Comparison of ENCODE assay signal across 8 cellular contexts in the genomic region with DNA sequence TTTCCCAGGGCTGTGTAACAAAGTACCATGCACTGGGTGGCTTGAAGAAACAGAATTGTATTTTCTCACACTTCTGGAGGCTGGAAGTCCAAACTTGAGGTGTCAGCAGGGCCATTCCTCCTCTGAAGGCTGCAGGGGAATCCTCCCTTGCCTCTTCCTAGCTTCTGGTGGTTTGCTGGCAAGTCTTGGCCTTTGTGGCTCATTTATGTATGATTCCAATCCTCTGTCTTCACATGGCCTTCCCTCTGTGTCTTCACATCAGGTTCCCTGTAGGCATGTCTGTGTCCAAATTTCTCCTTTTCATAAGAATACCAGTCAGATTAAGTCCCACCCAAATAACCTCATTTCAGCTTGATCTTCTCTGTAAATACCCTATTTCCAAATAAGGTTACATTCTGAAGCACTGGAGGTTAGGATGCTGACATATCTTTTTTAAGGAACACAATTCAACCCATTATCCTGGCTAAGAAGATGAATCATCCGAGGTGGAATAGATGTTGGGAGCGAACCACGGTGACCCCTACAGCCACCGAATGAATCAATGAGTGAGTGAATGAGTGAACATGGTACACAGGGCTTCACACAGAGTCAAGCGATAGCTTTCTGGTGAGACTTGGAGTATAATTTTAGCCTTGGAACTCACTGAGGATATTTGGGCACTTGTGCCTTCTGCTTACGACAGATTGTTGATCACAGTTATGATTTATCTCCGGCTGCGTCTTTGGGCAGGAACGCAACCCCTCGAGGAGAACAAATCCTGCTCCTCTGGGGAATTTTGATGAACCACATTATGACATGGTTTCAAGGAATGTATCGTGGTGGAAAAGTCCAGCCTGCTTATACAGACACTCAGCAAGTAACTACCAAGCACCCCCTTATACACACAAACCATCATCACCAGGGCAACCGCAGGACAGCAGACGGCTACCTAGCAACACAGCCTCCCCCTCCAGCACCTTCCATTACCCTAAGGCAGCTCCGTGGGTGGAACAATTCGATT. TPM values are rescaled to one million over a fixed set of nuclear protein-coding genes. Genes with fewer than 3 reads are reported as not detected.
A peak's percentile ranks its signal among the peaks of the same experiment; 100 is the strongest.
DNase-seq lines count a peak whose midpoint lies in the region; ATAC-seq and TF ChIP-seq lines count a peak whose summit lies in the region.

No MANE protein-coding gene starts in this region.

- H3K4me1 Mint-ChIP-seq in neural progenitor cell = peaks cover 25% of the 10 kb centered on the region
- H3K4me1 Mint-ChIP-seq in stimulated activated effector memory CD8-positive, alpha-beta T cell treated with anti-CD3 and anti-CD28 coated beads, Interleukin-12 subunit alpha, Interleukin-12 subunit beta, amount 100 ng/mL, for 72 hours = peaks cover 15% of the 10 kb centered on the region
- peaks cover 6 to 7% of the 10 kb centered on the region in 2 donors for H3K4me1 Mint-ChIP-seq in effector memory CD8-positive, alpha-beta T cell (ENCODE audit: low read depth in 2 of 2)

- no peak overlapping the region for H3K9ac ChIP-seq in neural progenitor cell

- H3K27ac Mint-ChIP-seq in neural progenitor cell = peak overlapping the region; percentile 90
- H3K27ac Mint-ChIP-seq in stimulated activated effector memory CD8-positive, alpha-beta T cell treated with anti-CD3 and anti-CD28 coated beads, Interleukin-12 subunit alpha, Interleukin-12 subunit beta, amount 100 ng/mL, for 72 hours = no peak overlapping the region
- no peak overlapping the region for H3K27ac Mint-ChIP-seq in effector memory CD8-positive, alpha-beta T cell

- POLR2A ChIA-PET in HEK293T (lab: Yijun Ruan, JAX) = interaction anchor here (1.0 kb wide), 1 partner anchor 11 kb away, joined by 3 read pairs; no protein-coding TSS in a partner anchor

- no peaks in the 10 kb centered on the region for H3K4me1 ChIP-seq in neural progenitor cell

- H3K9me3 Mint-ChIP-seq in neural progenitor cell = no peaks in the 10 kb centered on the region
- H3K9me3 Mint-ChIP-seq in stimulated activated effector memory CD8-positive, alpha-beta T cell treated with anti-CD3 and anti-CD28 coated beads, Interleukin-12 subunit alpha, Interleukin-12 subunit beta, amount 100 ng/mL, for 72 hours = no peaks in the 10 kb centered on the region
- H3K9me3 Mint-ChIP-seq in effector memory CD8-positive, alpha-beta T cell = no peaks in the 10 kb centered on the region

- H3K4me2 ChIP-seq in neural progenitor cell = no peak overlapping the region

- no peaks in the 10 kb centered on the region for H4K20me1 ChIP-seq in neural progenitor cell (ENCODE audit: low read depth)

- H3K9me3 ChIP-seq in neural progenitor cell (ENCODE audit: low read depth) = no peaks in the 10 kb centered on the region

- DNase-seq in AG08395 (ENCODE audit: low spot score) (peak; percentile 96), NCI-H748 (lab: John Stamatoyannopoulos, UW; ENCODE audit: unreplicated experiment) (peak; percentile 75), epidermal melanocyte (ENCODE audit: insufficient read length, low spot score) (peak; percentile 63), neural progenitor cell (ENCODE audit: low spot score) (no peak), HEK293T (ENCODE audit: extremely low spot score) (no peak)
- DNase-seq in stimulated activated effector memory CD8-positive, alpha-beta T cell treated with anti-CD3 and anti-CD28 coated beads, Interleukin-12 subunit alpha, Interleukin-12 subunit beta, amount 100 ng/mL, for 72 hours (ENCODE audit: low spot score in 2 of 2) = no peak
- DNase-seq in effector memory CD8-positive, alpha-beta T cell = no peak

- no peaks in the 10 kb centered on the region for H3K79me2 ChIP-seq in neural progenitor cell (ENCODE audit: low read depth)

- no peaks in the 10 kb centered on the region for H3K36me3 Mint-ChIP-seq in neural progenitor cell
- H3K36me3 Mint-ChIP-seq in stimulated activated effector memory CD8-positive, alpha-beta T cell treated with anti-CD3 and anti-CD28 coated beads, Interleukin-12 subunit alpha, Interleukin-12 subunit beta, amount 100 ng/mL, for 72 hours = no peaks in the 10 kb centered on the region
- H3K36me3 Mint-ChIP-seq in effector memory CD8-positive, alpha-beta T cell (ENCODE audit: insufficient read depth) = no peaks in the 10 kb centered on the region

- CTCF ChIA-PET in HEK293T (lab: Yijun Ruan, JAX) = interaction anchor here (0.6 kb wide), 1 partner anchor 10 kb away, joined by 3 read pairs; no protein-coding TSS in a partner anchor

- no peaks in the 10 kb centered on the region for H3K27me3 ChIP-seq in neural progenitor cell

- no peak for ATAC-seq in stimulated activated effector memory CD8-positive, alpha-beta T cell treated with anti-CD3 and anti-CD28 coated beads, Interleukin-12 subunit alpha, Interleukin-12 subunit beta, amount 100 ng/mL, for 72 hours
- ATAC-seq in GM19395 (IDR thresholded peaks at IDR 0.05; ENCODE audit: unreplicated experiment) = no peak
- ATAC-seq in effector memory CD8-positive, alpha-beta T cell (replicated peaks) = no peak

- TF ChIP-seq CTCF in neural progenitor cell (IDR thresholded peaks at IDR 0.05) = no peak

- no peak overlapping the region for H2AFZ ChIP-seq in neural progenitor cell (replicated peaks)

- H3K4me3 Mint-ChIP-seq in neural progenitor cell = peak overlapping the region; percentile 15
- no peak overlapping the region for H3K4me3 Mint-ChIP-seq in stimulated activated effector memory CD8-positive, alpha-beta T cell treated with anti-CD3 and anti-CD28 coated beads, Interleukin-12 subunit alpha, Interleukin-12 subunit beta, amount 100 ng/mL, for 72 hours
- no peak overlapping the region for H3K4me3 Mint-ChIP-seq in effector memory CD8-positive, alpha-beta T cell

- no peaks in the 10 kb centered on the region for H3K36me3 ChIP-seq in neural progenitor cell

- no peak overlapping the region for H3K27ac ChIP-seq in neural progenitor cell

- H3F3A ChIP-seq in neural progenitor cell (ENCODE audit: low read depth) = no peaks in the 10 kb centered on the region

- no peaks in the 10 kb centered on the region for H3K27me3 Mint-ChIP-seq in neural progenitor cell (ENCODE audit: insufficient read depth, low read depth)
- no peaks in the 10 kb centered on the region for H3K27me3 Mint-ChIP-seq in effector memory CD8-positive, alpha-beta T cell

- H3K4me3 ChIP-seq in neural progenitor cell = no peak overlapping the region

TF ChIP-seq in HEK293T, 16 proteins besides CTCF, POLR2A, EP300 and RAD21:
- TF ChIP-seq ZNF384 (IDR thresholded peaks at IDR 0.05) = no peak
- no peak for TF ChIP-seq ELF4 (IDR thresholded peaks at IDR 0.05)
- no peak for TF ChIP-seq SUZ12 (IDR thresholded peaks at IDR 0.05)
- TF ChIP-seq HDGF (IDR thresholded peaks at IDR 0.05; ENCODE audit: borderline replicate concordance) = no peak
- no peak for TF ChIP-seq FOXA1 (IDR thresholded peaks at IDR 0.05)
- no peak for TF ChIP-seq CTBP1 (IDR thresholded peaks at IDR 0.05; ENCODE audit: borderline replicate concordance)
- TF ChIP-seq LEF1 (IDR thresholded peaks at IDR 0.05; ENCODE audit: borderline replicate concordance) = no peak
- no peak for TF ChIP-seq SP1 (IDR thresholded peaks at IDR 0.05)
- no peak for TF ChIP-seq TARDBP (IDR thresholded peaks at IDR 0.05)

RNA-seq across cellular contexts. Expression of a gene that starts 34.3 kb away (rescaled TPM):
- total RNA-seq in neural progenitor cell (ENCODE audit: low replicate concordance) = 0.60 and 0.68 TPM in 2 replicates

Comparison
In these comparisons a context has a peak if more than half of its experiments do, and no peak if none do; other contexts are left out.
1. DNase-seq: peak in AG08395 (single experiment), NCI-H748 (single experiment) and epidermal melanocyte (single experiment); none in neural progenitor cell (single experiment), stimulated activated effector memory CD8-positive, alpha-beta T cell treated with anti-CD3 and anti-CD28 coated beads, Interleukin-12 subunit alpha, Interleukin-12 subunit beta, amount 100 ng/mL, for 72 hours (0 of 2), HEK293T (single experiment) and effector memory CD8-positive, alpha-beta T cell (0 of 3).